Comparison of ENCODE assay signal across 8 cellular contexts in genomic region chr2:3557588-3558204, GRCh38. TPM values are rescaled to one million over a fixed set of nuclear protein-coding genes. Genes with fewer than 3 reads are reported as not detected.
A peak's percentile ranks its signal among the peaks of the same experiment; 100 is the strongest.
DNase-seq lines count a peak whose midpoint lies in the region; ATAC-seq and TF ChIP-seq lines count a peak whose summit lies in the region.

No MANE protein-coding gene starts in this region.

- TF ChIP-seq CTCF in AG10803 (conservative IDR thresholded peaks at IDR 0.05; ENCODE audit: low read length) = no peak
- no peak for TF ChIP-seq CTCF in tibial nerve (IDR thresholded peaks at IDR 0.05)

- peaks cover 39% of the 10 kb centered on the region for H3K36me3 ChIP-seq in adipocyte (ENCODE audit: control insufficient read depth, insufficient read depth, low read length, severe bottlenecking)
- H3K36me3 ChIP-seq in tibial nerve = peaks cover 3 to 62% (median 6%) of the 10 kb centered on the region in 3 donors

- H3K27me3 ChIP-seq in adipocyte (replicated peaks; ENCODE audit: control insufficient read depth, insufficient read depth, low read length) = no peaks in the 10 kb centered on the region
- no peaks in the 10 kb centered on the region for H3K27me3 ChIP-seq in tibial nerve

- H3K9me3 ChIP-seq in adipocyte (ENCODE audit: control insufficient read depth, low read length) = no peaks in the 10 kb centered on the region
- no peaks in the 10 kb centered on the region for H3K9me3 ChIP-seq in tibial nerve

- H3K9ac ChIP-seq in adipocyte (ENCODE audit: low read length) = peak overlapping the region; percentile 91

- H3K4me1 ChIP-seq in adipocyte (ENCODE audit: control insufficient read depth, insufficient read depth, low read length) (peaks cover 10% of the 10 kb centered on the region), tibial nerve (peaks cover 0 to 22% (median 15%) of the 10 kb centered on the region in 4 donors)

- DNase-seq in AG10803 (ENCODE audit: low read depth) (no peak), adipocyte (ENCODE audit: low read depth) (no peak), kidney tubule cell (ENCODE audit: low spot score) (peak; percentile 15), tibial nerve (ENCODE audit: low spot score in 2 of 2) (no peak), DMS114 treated with DMSO at 0.1 percent for 48 hours (lab: John Stamatoyannopoulos, UW; ENCODE audit: unreplicated experiment) (no peak), ureter (ENCODE audit: low spot score) (no peak)

- peak overlapping the region; percentile 87 to 98 (median 94) for H3K27ac ChIP-seq in tibial nerve

- ATAC-seq in GM19397 (IDR thresholded peaks at IDR 0.05; ENCODE audit: unreplicated experiment) (peak; percentile 32), HG03439 (IDR thresholded peaks at IDR 0.05; ENCODE audit: unreplicated experiment) (peak; percentile 31)

- TF ChIP-seq POLR2A in tibial nerve (IDR thresholded peaks at IDR 0.05) = no peak

- no peak for TF ChIP-seq EP300 in tibial nerve (IDR thresholded peaks at IDR 0.05)

- WGBS in tibial nerve, 2 donors = 0% methylated on average over 20 to 36 of the region's 40 CpGs

- peak overlapping the region; percentile 88 for H3K4me3 ChIP-seq in AG10803 (ENCODE audit: low read length)
- peak overlapping the region; percentile 86 for H3K4me3 ChIP-seq in adipocyte (ENCODE audit: low read length)
- H3K4me3 ChIP-seq in tibial nerve = peak overlapping the region; percentile 73 to 100 (median 92)

RNA-seq across cellular contexts. Expression of gene RNASEH1, which starts 0.4 kb away (rescaled TPM):
- total RNA-seq in tibial nerve (10 to 100 TPM; 21.6 to 31.0 (median 26.1) TPM), ureter (18.3 TPM)

RNA-seq across cellular contexts. Expression of gene RPS7, which starts 17.4 kb away (rescaled TPM):
- total RNA-seq in tibial nerve = 1,000 to 10,000 TPM; 2,343 to 3,332 (median 3,117) TPM
- 1,218 TPM for total RNA-seq in ureter

RNA-seq across cellular contexts. Expression of gene COLEC11, which starts 37.2 kb away (rescaled TPM):
- total RNA-seq in tibial nerve (1 to 10 TPM in 2 of 4 donors, under 1 TPM in 1, not detected in 1; 0.66 to 6.7 (median 1.6) TPM), ureter (2.4 TPM)

RNA-seq across cellular contexts. Expression of gene ADI1, which starts 38.4 kb away (rescaled TPM):
- total RNA-seq in tibial nerve (100 to 1,000 TPM in 3 of 4 donors, 10 to 100 TPM in 1; 51.9 to 112 (median 106) TPM), ureter (42.0 TPM)
